ENCODE assay signal across 10 cellular contexts in the genomic region with DNA sequence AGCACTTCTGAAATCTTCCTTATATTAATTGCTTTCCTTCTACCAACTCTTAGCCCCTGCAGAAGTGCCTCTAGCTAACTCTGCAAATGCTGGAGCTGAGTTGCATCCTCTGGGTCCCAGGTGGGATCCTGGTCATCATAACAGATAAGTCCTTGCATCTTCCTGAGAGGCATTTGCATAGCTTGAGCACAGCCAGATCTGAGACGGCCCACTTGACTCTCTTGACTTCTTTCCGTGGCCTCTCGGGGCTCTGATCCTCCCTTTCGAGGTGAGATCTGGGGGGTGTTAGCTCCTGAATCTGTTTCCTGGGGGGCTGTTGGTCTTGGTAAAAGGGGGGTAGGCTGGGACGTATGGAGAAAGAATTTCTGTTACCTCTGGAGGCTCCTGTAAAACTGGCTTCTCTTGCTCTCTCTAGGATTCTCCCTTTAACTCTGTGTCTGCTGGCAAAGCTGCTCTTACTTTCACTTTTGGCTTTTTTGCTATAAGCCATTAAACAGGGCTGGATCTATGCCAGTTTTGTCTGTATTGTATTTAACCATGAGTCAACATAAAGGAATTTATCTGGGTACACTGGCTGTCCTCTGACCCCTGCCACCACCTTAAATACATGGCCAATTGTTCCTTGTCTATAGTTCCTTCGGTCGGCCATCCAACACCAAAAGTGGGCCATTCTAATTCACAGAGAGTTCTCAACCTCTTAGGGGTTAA.
DNase-seq lines count a peak whose midpoint lies in the region; ATAC-seq, FAIRE-seq and TF ChIP-seq lines count a peak whose summit lies in the region.
"Had no signal": no experiment of that assay in that cellular context is flagged by ENCODE, and none has a peak within 500 bp of the region (broad histone marks: within the 10 kb centered on the region; RNA-seq: fewer than 3 reads in every experiment).

No MANE protein-coding gene starts in this region.

- H3K4me1 ChIP-seq in kidney (ENCODE audit: control insufficient read depth in 1 of 2, insufficient read depth in 1 of 2, low read depth in 1 of 2, low read length in 2 of 2) (peaks cover 0 to 4% of the 10 kb centered on the region in 2 donors), upper lobe of right lung (peaks cover 11% of the 10 kb centered on the region)

- H3K27me3 Mint-ChIP-seq in WTC11 (ENCODE audit: low read depth), result no peaks in the 10 kb centered on the region
- H3K27me3 Mint-ChIP-seq in nephron progenitor cell (ENCODE audit: low read depth, poor library complexity), result no peaks in the 10 kb centered on the region
- H3K27me3 Mint-ChIP-seq: dendritic cell treated with granulocyte-macrophage colony-stimulating factor and Interleukin-4, amounts not matched to agents 40 ng/mL and 50 ng/mL, for 4 days had no signal

- peak overlapping the region; percentile 58 to 63 for H3K4me3 ChIP-seq in kidney (ENCODE audit: low read length in 2 of 2)
- H3K4me3 ChIP-seq in upper lobe of right lung, result peak overlapping the region; percentile 48

- H3K36me3 Mint-ChIP-seq in WTC11 (no peaks in the 10 kb centered on the region), nephron progenitor cell (ENCODE audit: low read depth) (no peaks in the 10 kb centered on the region)

- H3K36me3 ChIP-seq in kidney (ENCODE audit: control insufficient read depth in 1 of 2, insufficient read depth in 2 of 2, low read length in 2 of 2) (no peaks in the 10 kb centered on the region), upper lobe of right lung (no peaks in the 10 kb centered on the region)

- no peaks in the 10 kb centered on the region for H3K27me3 ChIP-seq in upper lobe of right lung

- intact Hi-C loops in kidney (cut with DNase I) (no loop called here), upper lobe of right lung (cut with DNase I) (no loop called here)

- H3K9me3 ChIP-seq in kidney (ENCODE audit: control insufficient read depth in 1 of 2, low read length in 2 of 2) (no peaks in the 10 kb centered on the region), upper lobe of right lung (no peaks in the 10 kb centered on the region)

- TF ChIP-seq CTCF in WTC11 (IDR thresholded peaks at IDR 0.05) (no peak), kidney (IDR thresholded peaks at IDR 0.05; ENCODE audit: borderline replicate concordance, extremely low read depth, insufficient read depth) (no peak), upper lobe of right lung (IDR thresholded peaks at IDR 0.05) (no peak), nephron progenitor cell (IDR thresholded peaks at IDR 0.05) (no peak)

- H3K27ac ChIP-seq in kidney (ENCODE audit: low read depth in 2 of 2, low read length in 2 of 2) (no peak overlapping the region), upper lobe of right lung (peak overlapping the region; percentile 24)

- peaks cover 15% of the 10 kb centered on the region for H3K9me3 Mint-ChIP-seq in WTC11
- H3K9me3 Mint-ChIP-seq in nephron progenitor cell, result peaks cover 10% of the 10 kb centered on the region

- POLR2A ChIA-PET in WTC11 (lab: Charles Lee), result interaction anchor here (0.6 to 0.7 kb wide), 2 partner anchors 56 to 678 kb away, joined by 5 read pairs; no protein-coding TSS in a partner anchor

- CTCF ChIA-PET in WTC11 (lab: Charles Lee), result no interaction called here

- peaks cover 4% of the 10 kb centered on the region; the same call in 1 of the 2 replicates for H3K4me1 Mint-ChIP-seq in WTC11
- no peaks in the 10 kb centered on the region for H3K4me1 Mint-ChIP-seq in nephron progenitor cell

- no peak overlapping the region for H3K27ac Mint-ChIP-seq in WTC11
- H3K27ac Mint-ChIP-seq in nephron progenitor cell, result no peak overlapping the region
- H3K27ac Mint-ChIP-seq: dendritic cell treated with granulocyte-macrophage colony-stimulating factor and Interleukin-4, amounts not matched to agents 40 ng/mL and 50 ng/mL, for 4 days had no signal

- H3K4me3 Mint-ChIP-seq in WTC11, result no peak overlapping the region
- H3K4me3 Mint-ChIP-seq in nephron progenitor cell, result no peak overlapping the region
- H3K4me3 Mint-ChIP-seq: dendritic cell treated with granulocyte-macrophage colony-stimulating factor and Interleukin-4, amounts not matched to agents 40 ng/mL and 50 ng/mL, for 4 days had no signal

- DNase-seq in A172 (ENCODE audit: low spot score) (peak; percentile 68), WTC11 (ENCODE audit: low spot score) (no peak), kidney (no peak), upper lobe of right lung (no peak), nephron progenitor cell (no peak), GM19240 (ENCODE audit: insufficient read length, low spot score) (no peak)

- FAIRE-seq in kidney (lab: Jason Lieb, UNC), result no peak
- FAIRE-seq: GM18507 had no signal

- peak overlapping the region in 1 of 2 donors; percentile 44 for H3K9ac ChIP-seq in kidney (ENCODE audit: low read length in 2 of 2)

- ATAC-seq in GM18868 (IDR thresholded peaks at IDR 0.05; ENCODE audit: unreplicated experiment), result peak; percentile 78
- peak; percentile 73 for ATAC-seq in HG03378 (IDR thresholded peaks at IDR 0.05; ENCODE audit: unreplicated experiment)
- peak; percentile 45 for ATAC-seq in WTC11
- peak; percentile 38 for ATAC-seq in upper lobe of right lung

TF ChIP-seq in WTC11, 78 proteins besides CTCF, POLR2A, EP300 and RAD21:
- TF ChIP-seq NFE2L1 (CRISPR knock-in tag; IDR thresholded peaks at IDR 0.05) (no peak), ZNF121 (CRISPR knock-in tag; IDR thresholded peaks at IDR 0.05) (no peak), ATF3 (CRISPR knock-in tag; conservative IDR thresholded peaks at IDR 0.05) (no peak)
- TF ChIP-seq, protein P1, sequence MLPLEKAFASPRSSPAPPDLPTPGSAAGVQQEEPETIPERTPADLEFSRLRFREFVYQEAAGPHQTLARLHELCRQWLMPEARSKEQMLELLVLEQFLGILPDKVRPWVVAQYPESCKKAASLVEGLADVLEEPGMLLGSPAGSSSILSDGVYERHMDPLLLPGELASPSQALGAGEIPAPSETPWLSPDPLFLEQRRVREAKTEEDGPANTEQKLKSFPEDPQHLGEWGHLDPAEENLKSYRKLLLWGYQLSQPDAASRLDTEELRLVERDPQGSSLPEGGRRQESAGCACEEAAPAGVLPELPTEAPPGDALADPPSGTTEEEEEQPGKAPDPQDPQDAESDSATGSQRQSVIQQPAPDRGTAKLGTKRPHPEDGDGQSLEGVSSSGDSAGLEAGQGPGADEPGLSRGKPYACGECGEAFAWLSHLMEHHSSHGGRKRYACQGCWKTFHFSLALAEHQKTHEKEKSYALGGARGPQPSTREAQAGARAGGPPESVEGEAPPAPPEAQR (CRISPR knock-in tag; IDR thresholded peaks at IDR 0.05), result no peak
